In the genomic region with DNA sequence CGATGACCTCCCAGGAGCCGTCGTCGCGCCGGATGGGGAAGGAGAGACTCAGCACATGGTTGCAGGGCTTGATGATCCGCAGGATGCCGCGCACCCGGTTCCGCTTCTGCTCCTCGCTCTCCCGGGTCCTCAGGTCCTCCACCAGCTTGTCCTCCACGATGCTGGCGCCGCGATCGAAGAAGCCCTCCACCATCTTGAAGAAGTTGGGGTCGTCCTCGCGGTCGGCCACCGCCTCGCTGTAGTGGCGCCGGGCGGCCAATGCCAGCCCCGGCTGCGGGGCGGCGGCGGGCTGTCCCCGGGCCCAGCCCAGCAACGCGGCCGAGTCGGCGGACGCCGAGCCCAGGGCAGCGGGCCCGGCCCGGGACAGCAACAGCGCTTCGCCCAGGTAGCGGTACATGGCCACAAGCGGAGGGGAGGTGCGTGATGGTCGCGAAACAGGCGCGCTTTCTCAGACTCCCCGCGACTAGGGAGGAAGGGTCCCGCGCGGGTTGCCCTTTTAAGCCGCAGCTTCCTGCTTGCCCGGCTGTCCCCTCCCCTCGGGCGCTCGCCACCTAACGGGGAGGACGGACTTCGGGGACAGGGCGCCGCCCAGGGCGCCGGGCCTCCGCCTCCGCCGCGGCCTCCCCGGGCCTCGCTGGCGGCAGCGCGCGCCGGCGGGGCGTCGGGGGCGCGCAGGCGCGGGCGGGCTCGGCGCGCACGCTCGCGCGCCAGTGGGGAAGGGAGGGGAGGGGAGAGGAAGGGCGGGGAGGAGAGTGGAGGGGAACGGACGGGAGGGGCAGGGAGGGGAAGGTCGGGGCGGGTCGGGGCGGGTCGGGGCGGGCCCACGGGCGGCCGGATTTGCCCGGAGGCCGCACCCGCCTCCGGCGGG, we compare ENCODE assay signal across 8 cellular contexts. TPM values are rescaled to one million over a fixed set of nuclear protein-coding genes. Genes with fewer than 3 reads are reported as not detected.
DNase-seq lines count a peak whose midpoint lies in the region; ATAC-seq, FAIRE-seq and TF ChIP-seq lines count a peak whose summit lies in the region.

GLUD1 (minus strand) TSS at position 471 of the 868 bp plus-strand sequence; CDS start at position 397, 74 bp downstream.
SHLD2 (plus strand) TSS at position 834 of the 868 bp plus-strand sequence. CDS start 56,149 bp downstream, outside the sequence.

- FAIRE-seq in kidney (lab: Jason Lieb, UNC): no peak

- no peaks in the 10 kb centered on the region for H3K9me3 ChIP-seq in kidney (ENCODE audit: control insufficient read depth in 1 of 2, low read length in 2 of 2)

- H3K4me3 ChIP-seq in AG04449 (ENCODE audit: low read depth, low read length) (peak within 1 kb of the TSS; percentile 83), kidney (ENCODE audit: low read length in 2 of 2) (peak within 1 kb of the TSS; percentile 79 to 95)

- peak within 1 kb of the TSS; percentile 92 to 94 for H3K27ac ChIP-seq in kidney (ENCODE audit: low read depth in 2 of 2, low read length in 2 of 2)

- ATAC-seq in GM18861 (IDR thresholded peaks at IDR 0.05; ENCODE audit: unreplicated experiment): peak; percentile 53
- peak; percentile 62 for ATAC-seq in HG03095 (IDR thresholded peaks at IDR 0.05; ENCODE audit: unreplicated experiment)

- peak within 1 kb of the TSS; percentile 68 to 91 for H3K9ac ChIP-seq in kidney (ENCODE audit: low read length in 2 of 2)

- H3K36me3 ChIP-seq in kidney (ENCODE audit: control insufficient read depth in 1 of 2, insufficient read depth in 2 of 2, low read length in 2 of 2): no peaks in the 10 kb centered on the region

- POLR2A ChIA-PET in AG04449 (lab: Yijun Ruan, JAX): no interaction called here

- TF ChIP-seq CTCF in AG04449 (IDR thresholded peaks at IDR 0.05; ENCODE audit: insufficient read depth, low read length, missing control alignments) (no peak), kidney (IDR thresholded peaks at IDR 0.05; ENCODE audit: borderline replicate concordance, extremely low read depth, insufficient read depth) (no peak)

- CTCF ChIA-PET in AG04449 (lab: Yijun Ruan, JAX): interaction anchor here (0.5 kb wide), 1 partner anchor 158 kb away, joined by 3 read pairs; no protein-coding TSS in a partner anchor

- intact Hi-C loops in kidney (cut with DNase I): no loop called here

- DNase-seq in AG04449 (ENCODE audit: low read depth, low spot score) (no peak), NCI-H226 (peak; percentile 74), cerebellum (ENCODE audit: low spot score) (peak; percentile 92), kidney (peak; percentile 98)
- DNase-seq in activated CD4-positive, CD25-positive, alpha-beta regulatory T cell treated with anti-CD3 and anti-CD28 coated beads, Interleukin-2, amount 50 U/mL, for 72 hours: peak; percentile 90
- DNase-seq in stimulated activated CD4-positive, alpha-beta T cell treated with anti-CD3 and anti-CD28 coated beads, Interleukin-15, amount 100 ng/mL, for 48 hours (ENCODE audit: low read depth in 2 of 2): peak; percentile 86

- peaks cover 7 to 15% of the 10 kb centered on the region in 2 donors for H3K4me1 ChIP-seq in kidney (ENCODE audit: control insufficient read depth in 1 of 2, insufficient read depth in 1 of 2, low read depth in 1 of 2, low read length in 2 of 2)

RNA-seq across cellular contexts. Expression of gene GLUD1, which starts in this region (rescaled TPM):
- 189 TPM for total RNA-seq in cerebellum
- total RNA-seq in kidney: 162 TPM
- 346 TPM for polyA plus RNA-seq in kidney (ENCODE audit: insufficient read depth, low read depth, low replicate concordance)

RNA-seq across cellular contexts. Expression of gene SHLD2, which starts in this region (rescaled TPM):
- total RNA-seq in cerebellum (28.7 TPM), kidney (36.9 TPM)
- 25.9 TPM for polyA plus RNA-seq in kidney (ENCODE audit: insufficient read depth, low read depth, low replicate concordance)
